In the genomic region with DNA sequence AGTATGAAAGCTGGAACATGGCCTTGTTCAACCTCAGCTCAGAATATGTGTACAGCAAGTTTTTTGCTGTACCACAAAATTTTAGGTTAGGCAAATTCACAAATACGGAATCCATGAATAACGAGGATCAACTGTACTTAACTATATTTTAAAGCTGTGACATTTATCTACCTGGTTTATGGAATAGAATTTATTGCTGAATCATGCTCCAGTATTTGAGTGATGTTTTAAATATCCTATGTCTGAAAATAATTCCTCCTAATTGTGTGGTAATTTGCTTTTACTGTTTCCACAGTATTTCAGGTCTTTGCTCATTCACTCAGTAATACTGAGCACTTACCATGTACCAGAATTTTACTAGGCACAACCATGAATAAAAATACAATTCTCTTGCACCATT, we compare ENCODE assay signal across 17 cellular contexts. TPM values are rescaled to one million over a fixed set of nuclear protein-coding genes. Genes with fewer than 3 reads are reported as not detected.
"Had no signal": no experiment of that assay in that cellular context is flagged by ENCODE, and none has a peak within 500 bp of the region (broad histone marks: within the 10 kb centered on the region; RNA-seq: fewer than 3 reads in every experiment).

No MANE protein-coding gene starts in this region.

- H3K9me3 ChIP-seq: esophagus muscularis mucosa, gastrocnemius medialis, right atrium auricular region had no signal

- H3K27ac ChIP-seq: epithelial cell of prostate, esophagus muscularis mucosa, right atrium auricular region had no signal

- H3K4me3 ChIP-seq: esophagus muscularis mucosa, gastrocnemius medialis, heart right ventricle, right atrium auricular region had no signal

- DNase-seq: effector memory CD8-positive, alpha-beta T cell; gastrocnemius medialis; heart right ventricle; hypothalamus; kidney glomerular epithelial cell; mammary epithelial cell; naive thymus-derived CD4-positive, alpha-beta T cell; nephron progenitor cell; small intestine; stimulated activated CD4-positive, alpha-beta T cell treated with anti-CD3 and anti-CD28 coated beads, Interleukin-12 subunit alpha, Interleukin-12 subunit beta, amount 100 ng/mL, for 4 hours; stimulated activated naive CD4-positive, alpha-beta T cell treated with Interleukin-2 at 50 U/mL for 16 hours; trophoblast cell had no signal

- H3K27me3 ChIP-seq: esophagus muscularis mucosa, gastrocnemius medialis, heart right ventricle, right atrium auricular region had no signal

- H3K4me1 ChIP-seq: gastrocnemius medialis, right atrium auricular region had no signal

- ATAC-seq: effector memory CD8-positive, alpha-beta T cell; gastrocnemius medialis; left lobe of liver; naive thymus-derived CD4-positive, alpha-beta T cell had no signal

RNA-seq across cellular contexts. Expression of a gene that starts 41.7 kb away (rescaled TPM):
- total RNA-seq: osteoblast had no signal
